Comparison of ENCODE assay signal across 14 cellular contexts in genomic region chr12:58309806-58310205, GRCh38.
DNase-seq lines count a peak whose midpoint lies in the region; ATAC-seq and TF ChIP-seq lines count a peak whose summit lies in the region.
"Had no signal": no experiment of that assay in that cellular context is flagged by ENCODE, and none has a peak within 500 bp of the region (broad histone marks: within the 10 kb centered on the region; RNA-seq: fewer than 3 reads in every experiment).

No MANE protein-coding gene starts in this region.

- H4K20me1 ChIP-seq in BLaER1 treated with 17β-estradiol and CSF1 and Interleukin-3, amounts not matched to agents 10 nM and 100 nM = no peaks in the 10 kb centered on the region

- no peak overlapping the region for H3K9ac ChIP-seq in BLaER1 treated with 17β-estradiol and CSF1 and Interleukin-3, amounts not matched to agents 10 nM and 100 nM

- no peaks in the 10 kb centered on the region for H3K9me3 Mint-ChIP-seq in natural killer cell treated with Interleukin-12 subunit alpha and Interleukin-12 subunit beta and Interleukin-15 and Interleukin-18, amount 100 ng/mL, for 72 hours
- H3K9me3 Mint-ChIP-seq: activated T-helper 17 cell treated with anti-CD3 and anti-CD28 coated beads, Interleukin-2, amount 50 U/mL, for 72 hours; T-helper 2 cell treated with Interferon-gamma antibody and Interleukin-4, amounts not matched to agents 5 μg/mL and 100 μg/mL, for 36 hours had no signal

- no peaks in the 10 kb centered on the region for H3K4me1 Mint-ChIP-seq in natural killer cell treated with Interleukin-12 subunit alpha and Interleukin-12 subunit beta and Interleukin-15 and Interleukin-18, amount 100 ng/mL, for 72 hours (ENCODE audit: low read depth in 2 of 2)
- H3K4me1 Mint-ChIP-seq: activated T-helper 17 cell treated with anti-CD3 and anti-CD28 coated beads, Interleukin-2, amount 50 U/mL, for 72 hours had no signal

- no peaks in the 10 kb centered on the region for H3K36me3 Mint-ChIP-seq in natural killer cell treated with Interleukin-12 subunit alpha and Interleukin-12 subunit beta and Interleukin-15 and Interleukin-18, amount 100 ng/mL, for 72 hours

- no peak overlapping the region for H3K4me3 Mint-ChIP-seq in natural killer cell treated with Interleukin-12 subunit alpha and Interleukin-12 subunit beta and Interleukin-15 and Interleukin-18, amount 100 ng/mL, for 72 hours
- H3K4me3 Mint-ChIP-seq: activated T-helper 17 cell treated with anti-CD3 and anti-CD28 coated beads, Interleukin-2, amount 50 U/mL, for 72 hours; T-helper 2 cell treated with Interferon-gamma antibody and Interleukin-4, amounts not matched to agents 5 μg/mL and 100 μg/mL, for 36 hours had no signal

- no peaks in the 10 kb centered on the region for H3K27me3 ChIP-seq in BLaER1 treated with 17β-estradiol and CSF1 and Interleukin-3, amounts not matched to agents 10 nM and 100 nM
- H3K27me3 ChIP-seq in RWPE2 (ENCODE audit: insufficient read depth, poor library complexity, severe bottlenecking) (no peaks in the 10 kb centered on the region), kidney epithelial cell (ENCODE audit: control insufficient read depth, insufficient read depth, low read length) (no peaks in the 10 kb centered on the region)
- H3K27me3 ChIP-seq: gastroesophageal sphincter had no signal

- ATAC-seq in GM21717 (IDR thresholded peaks at IDR 0.05; ENCODE audit: unreplicated experiment) (peak; percentile 65), RWPE2 (ENCODE audit: low read depth) (no peak), Right ventricle myocardium inferior (no peak)
- ATAC-seq in natural killer cell treated with Interleukin-12 subunit alpha and Interleukin-12 subunit beta and Interleukin-15 and Interleukin-18, amount 100 ng/mL, for 72 hours = no peak
- ATAC-seq: activated T-helper 17 cell treated with anti-CD3 and anti-CD28 coated beads, Interleukin-2, amount 50 U/mL, for 72 hours had no signal

- peak overlapping the region in 3 of 11 experiments; percentile 2 to 26 (median 15); a peak in 1 of 22 replicates for H3K27ac ChIP-seq in BLaER1 treated with 17β-estradiol and CSF1 and Interleukin-3, amounts not matched to agents 10 nM and 100 nM
- H3K27ac ChIP-seq in RWPE2 (ENCODE audit: poor library complexity, severe bottlenecking) = peak overlapping the region; percentile 90

- peaks cover 0 to 2% of the 10 kb centered on the region in 2 donors for H3K27me3 Mint-ChIP-seq in natural killer cell treated with Interleukin-12 subunit alpha and Interleukin-12 subunit beta and Interleukin-15 and Interleukin-18, amount 100 ng/mL, for 72 hours

- no peaks in the 10 kb centered on the region for H3K36me3 ChIP-seq in BLaER1 treated with 17β-estradiol and CSF1 and Interleukin-3, amounts not matched to agents 10 nM and 100 nM
- H3K36me3 ChIP-seq in RWPE2 (ENCODE audit: low read depth) = no peaks in the 10 kb centered on the region
- no peaks in the 10 kb centered on the region for H3K36me3 ChIP-seq in kidney epithelial cell (ENCODE audit: control insufficient read depth, insufficient read depth, low read length)
- H3K36me3 ChIP-seq: gastroesophageal sphincter had no signal

- peaks cover 10 to 31% (median 19%) of the 10 kb centered on the region in 11 experiments; a peak in 21 of 22 replicates for H3K9me3 ChIP-seq in BLaER1 treated with 17β-estradiol and CSF1 and Interleukin-3, amounts not matched to agents 10 nM and 100 nM (replicated peaks in 1 of 11)
- H3K9me3 ChIP-seq in RWPE2 (ENCODE audit: severe bottlenecking) = peaks cover 3% of the 10 kb centered on the region

- TF ChIP-seq CTCF in RWPE2 (IDR thresholded peaks at IDR 0.05; ENCODE audit: poor library complexity, severe bottlenecking) (no peak), kidney epithelial cell (IDR thresholded peaks at IDR 0.05; ENCODE audit: insufficient read depth, low read length, poor library complexity, severe bottlenecking) (no peak)

- intact Hi-C loops in Right ventricle myocardium inferior (cut with DNase I) = loop anchor here (10.0 kb wide), 2 partner anchors 135 to 325 kb away; no protein-coding TSS in a partner anchor

- H3K4me3 ChIP-seq in BLaER1 treated with 17β-estradiol and CSF1 and Interleukin-3, amounts not matched to agents 10 nM and 100 nM = no peak overlapping the region
- H3K4me3 ChIP-seq in RWPE2 (ENCODE audit: severe bottlenecking) (no peak overlapping the region), kidney epithelial cell (ENCODE audit: low read depth, low read length) (no peak overlapping the region)
- H3K4me3 ChIP-seq: gastroesophageal sphincter had no signal

- H3K4me1 ChIP-seq in BLaER1 treated with 17β-estradiol and CSF1 and Interleukin-3, amounts not matched to agents 10 nM and 100 nM = peaks cover 11 to 32% (median 18%) of the 10 kb centered on the region in 10 experiments; a peak in 19 of 20 replicates
- peaks cover 38% of the 10 kb centered on the region for H3K4me1 ChIP-seq in RWPE2 (ENCODE audit: insufficient read depth, poor library complexity, severe bottlenecking)

- H3K27ac Mint-ChIP-seq in natural killer cell treated with Interleukin-12 subunit alpha and Interleukin-12 subunit beta and Interleukin-15 and Interleukin-18, amount 100 ng/mL, for 72 hours = no peak overlapping the region
- H3K27ac Mint-ChIP-seq: activated T-helper 17 cell treated with anti-CD3 and anti-CD28 coated beads, Interleukin-2, amount 50 U/mL, for 72 hours; T-helper 2 cell treated with Interferon-gamma antibody and Interleukin-4, amounts not matched to agents 5 μg/mL and 100 μg/mL, for 36 hours had no signal

- DNase-seq in RWPE2 (ENCODE audit: low spot score) (no peak), kidney epithelial cell (ENCODE audit: low read depth) (peak; percentile 42), Right ventricle myocardium inferior (ENCODE audit: missing footprints) (no peak), NCI-H146 (lab: John Stamatoyannopoulos, UW) (no peak)
- no peak for DNase-seq in activated CD4-positive, alpha-beta T cell treated with anti-CD3 and anti-CD28 coated beads, Interleukin-2, amount 50 U/mL, for 4 hours
- no peak for DNase-seq in natural killer cell treated with Interleukin-12 subunit alpha and Interleukin-12 subunit beta and Interleukin-15 and Interleukin-18, amount 100 ng/mL, for 72 hours (ENCODE audit: low spot score)
- DNase-seq: activated CD4-positive, alpha-beta T cell treated with anti-CD3 and anti-CD28 coated beads, Interleukin-2, amount 50 U/mL, for 48 hours; GOT3; NCI-H526 had no signal

- H3K4me2 ChIP-seq in BLaER1 treated with 17β-estradiol and CSF1 and Interleukin-3, amounts not matched to agents 10 nM and 100 nM = peak overlapping the region; percentile 1 to 59 (median 27); a peak in 15 of 22 replicates
